Comparison of ENCODE assay signal across 8 cellular contexts in the genomic region with DNA sequence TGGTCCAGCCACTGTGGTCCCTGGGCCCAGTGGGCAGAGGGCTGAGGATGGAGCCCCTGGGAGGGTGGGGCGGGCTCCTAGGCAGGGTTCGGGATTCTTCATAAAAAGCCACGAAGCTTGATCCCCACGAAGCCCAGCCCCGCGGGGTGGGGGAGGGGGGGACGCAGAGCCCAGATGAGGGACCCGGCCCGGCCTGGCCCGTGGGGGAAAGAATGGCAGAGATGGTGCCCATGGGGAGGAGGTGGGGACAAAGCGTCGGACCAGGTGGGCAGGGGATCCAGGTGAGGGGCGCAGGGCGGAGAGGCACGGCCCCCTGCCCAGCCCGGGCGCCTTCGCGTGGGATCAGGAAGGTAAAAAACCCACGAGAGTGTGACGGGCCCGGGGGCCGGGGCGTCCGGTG. TPM values are rescaled to one million over a fixed set of nuclear protein-coding genes. Genes with fewer than 3 reads are reported as not detected.
DNase-seq lines count a peak whose midpoint lies in the region; ATAC-seq lines count a peak whose summit lies in the region.

No MANE protein-coding gene starts in this region.

- peaks cover 37% of the 10 kb centered on the region for H3K4me1 Mint-ChIP-seq in activated T-cell treated with anti-CD3 and anti-CD28 coated beads, Interleukin-2, amount 50 U/mL, for 72 hours (ENCODE audit: low read depth)
- H3K4me1 Mint-ChIP-seq in stimulated activated memory B cell treated with anti-CD40 and anti-IgM and Interleukin-4, amounts not matched to agents 10 μg/mL and 1 μg/mL and 100 μg/mL, for 72 hours, result peaks cover 24% of the 10 kb centered on the region

- peak; percentile 9 for ATAC-seq in HG02642 (IDR thresholded peaks at IDR 0.05; ENCODE audit: poor library complexity, unreplicated experiment)
- no peak for ATAC-seq in activated T-cell treated with anti-CD3 and anti-CD28 coated beads, Interleukin-2, amount 50 U/mL, for 72 hours (replicated peaks in 1 of 2)
- ATAC-seq in stimulated activated memory B cell treated with anti-CD40 and anti-IgM and Interleukin-4, amounts not matched to agents 10 μg/mL and 1 μg/mL and 100 μg/mL, for 72 hours, result peak; percentile 44
- ATAC-seq in GM18907 (IDR thresholded peaks at IDR 0.05; ENCODE audit: unreplicated experiment), result no peak
- ATAC-seq in GM19467 (IDR thresholded peaks at IDR 0.05; ENCODE audit: unreplicated experiment), result no peak

- H3K9ac ChIP-seq in iPS-15b (ENCODE audit: low read depth, low read length), result peak overlapping the region; percentile 90

- peaks cover 18% of the 10 kb centered on the region for H3K27me3 ChIP-seq in iPS-15b (ENCODE audit: control insufficient read depth, insufficient read depth, low read length)

- H3K36me3 Mint-ChIP-seq in activated T-cell treated with anti-CD3 and anti-CD28 coated beads, Interleukin-2, amount 50 U/mL, for 72 hours (ENCODE audit: insufficient read depth in 2 of 2), result no peaks in the 10 kb centered on the region
- H3K36me3 Mint-ChIP-seq in stimulated activated memory B cell treated with anti-CD40 and anti-IgM and Interleukin-4, amounts not matched to agents 10 μg/mL and 1 μg/mL and 100 μg/mL, for 72 hours, result no peaks in the 10 kb centered on the region

- no peaks in the 10 kb centered on the region for H3K4me1 ChIP-seq in iPS-15b (ENCODE audit: control insufficient read depth, insufficient read depth, low read length)

- H3K4me3 Mint-ChIP-seq in activated T-cell treated with anti-CD3 and anti-CD28 coated beads, Interleukin-2, amount 50 U/mL, for 72 hours, result peak overlapping the region; percentile 35 to 87
- H3K4me3 Mint-ChIP-seq in stimulated activated memory B cell treated with anti-CD40 and anti-IgM and Interleukin-4, amounts not matched to agents 10 μg/mL and 1 μg/mL and 100 μg/mL, for 72 hours, result peak overlapping the region; percentile 85

- no peak for DNase-seq in activated T-cell treated with anti-CD3 and anti-CD28 coated beads, Interleukin-2, amount 50 U/mL, for 72 hours
- no peak for DNase-seq in cerebellar cortex (ENCODE audit: low spot score)
- DNase-seq in NK-92 treated with Interleukin-12 subunit alpha and Interleukin-12 subunit beta, amount 100 ng/mL, for 24 hours (lab: John Stamatoyannopoulos, UW), result no peak

- H3K27me3 Mint-ChIP-seq in activated T-cell treated with anti-CD3 and anti-CD28 coated beads, Interleukin-2, amount 50 U/mL, for 72 hours (ENCODE audit: low read depth), result peaks cover 7% of the 10 kb centered on the region
- H3K27me3 Mint-ChIP-seq in stimulated activated memory B cell treated with anti-CD40 and anti-IgM and Interleukin-4, amounts not matched to agents 10 μg/mL and 1 μg/mL and 100 μg/mL, for 72 hours, result no peaks in the 10 kb centered on the region

- H3K27ac Mint-ChIP-seq in activated T-cell treated with anti-CD3 and anti-CD28 coated beads, Interleukin-2, amount 50 U/mL, for 72 hours, result no peak overlapping the region
- peak overlapping the region; percentile 90 for H3K27ac Mint-ChIP-seq in stimulated activated memory B cell treated with anti-CD40 and anti-IgM and Interleukin-4, amounts not matched to agents 10 μg/mL and 1 μg/mL and 100 μg/mL, for 72 hours

- H3K36me3 ChIP-seq in iPS-15b (ENCODE audit: control insufficient read depth, insufficient read depth, low read length), result peaks cover 4% of the 10 kb centered on the region

- no peaks in the 10 kb centered on the region for H3K9me3 ChIP-seq in iPS-15b (ENCODE audit: control insufficient read depth, insufficient read depth, low read length)

- no peaks in the 10 kb centered on the region for H3K9me3 Mint-ChIP-seq in activated T-cell treated with anti-CD3 and anti-CD28 coated beads, Interleukin-2, amount 50 U/mL, for 72 hours
- no peaks in the 10 kb centered on the region for H3K9me3 Mint-ChIP-seq in stimulated activated memory B cell treated with anti-CD40 and anti-IgM and Interleukin-4, amounts not matched to agents 10 μg/mL and 1 μg/mL and 100 μg/mL, for 72 hours

- H3K4me3 ChIP-seq in iPS-15b (ENCODE audit: low read depth, low read length), result peak overlapping the region; percentile 64

RNA-seq across cellular contexts. Expression of a gene that starts 6.0 kb away (rescaled TPM):
- total RNA-seq in activated T-cell treated with anti-CD3 and anti-CD28 coated beads, Interleukin-2, amount 50 U/mL, for 72 hours, result 10 to 100 TPM; 50.8 to 52.8 TPM

Comparison
In these comparisons a context has a peak if more than half of its experiments do, and no peak if none do; other contexts are left out.
1. ATAC-seq: peak in HG02642 (single experiment) and stimulated activated memory B cell treated with anti-CD40 and anti-IgM and Interleukin-4, amounts not matched to agents 10 μg/mL and 1 μg/mL and 100 μg/mL, for 72 hours (single experiment); none in activated T-cell treated with anti-CD3 and anti-CD28 coated beads, Interleukin-2, amount 50 U/mL, for 72 hours (0 of 2), GM18907 (single experiment) and GM19467 (single experiment).